Comparison of ENCODE assay signal across 27 cellular contexts in the genomic region with DNA sequence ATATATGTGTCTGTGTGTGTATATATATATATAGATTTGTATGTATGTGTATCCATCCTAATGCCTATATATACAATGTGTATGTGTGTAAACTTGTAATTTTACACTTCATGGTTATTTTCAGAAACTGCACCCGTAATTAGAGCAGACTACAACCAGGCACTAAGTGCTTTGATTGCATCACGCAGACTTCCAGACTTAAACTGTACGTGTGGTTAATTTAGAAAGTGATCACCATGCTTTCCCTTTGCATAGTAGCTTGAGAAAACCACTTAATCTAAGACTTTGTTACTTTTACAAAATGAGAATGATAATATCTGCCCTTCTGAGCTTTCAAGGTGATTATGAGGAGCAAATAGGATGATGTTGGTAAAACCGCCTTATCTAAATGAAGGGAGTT.
"Had no signal": no experiment of that assay in that cellular context is flagged by ENCODE, and none has a peak within 500 bp of the region (broad histone marks: within the 10 kb centered on the region; RNA-seq: fewer than 3 reads in every experiment).

No MANE protein-coding gene starts in this region.

- H3K4me1 Mint-ChIP-seq: natural killer cell had no signal

- H3K27ac Mint-ChIP-seq: activated CD4-positive, alpha-beta T cell treated with anti-CD3 and anti-CD28 coated beads, Interleukin-2, amount 10 ng/mL, durations not matched to agents 7 days and 5 days; activated CD8-positive, alpha-beta memory T cell treated with anti-CD3 and anti-CD28 coated beads, Interleukin-2, amount 10 ng/mL, durations not matched to agents 7 days and 5 days; activated CD8-positive, alpha-beta T cell treated with anti-CD3 and anti-CD28 coated beads, Interleukin-2, amount 10 ng/mL, durations not matched to agents 7 days and 5 days; activated naive CD4-positive, alpha-beta T cell treated with anti-CD3 and anti-CD28 coated beads for 36 hours; dendritic cell treated with granulocyte-macrophage colony-stimulating factor and Interleukin-4, amounts not matched to agents 40 ng/mL and 50 ng/mL, for 4 days; natural killer cell; neural progenitor cell; stimulated activated effector memory CD8-positive, alpha-beta T cell treated with anti-CD3 and anti-CD28 coated beads, Interleukin-12 subunit alpha, Interleukin-12 subunit beta, amount 100 ng/mL, for 72 hours; T-helper 1 cell treated with Interleukin-12 subunit alpha and Interleukin-12 subunit beta and Interleukin-4 antibody, amounts not matched to agents 30 μg/mL and 1 μg/mL, for 36 hours had no signal

- H3K9me3 Mint-ChIP-seq: natural killer cell; stimulated activated effector memory CD8-positive, alpha-beta T cell treated with anti-CD3 and anti-CD28 coated beads, Interleukin-12 subunit alpha, Interleukin-12 subunit beta, amount 100 ng/mL, for 72 hours had no signal

- H3K27me3 Mint-ChIP-seq: activated CD4-positive, alpha-beta T cell treated with anti-CD3 and anti-CD28 coated beads, Interleukin-2, amount 10 ng/mL, durations not matched to agents 7 days and 5 days; activated CD8-positive, alpha-beta memory T cell treated with anti-CD3 and anti-CD28 coated beads, Interleukin-2, amount 10 ng/mL, durations not matched to agents 7 days and 5 days; dendritic cell treated with granulocyte-macrophage colony-stimulating factor and Interleukin-4, amounts not matched to agents 40 ng/mL and 50 ng/mL, for 4 days; stimulated activated naive CD8-positive, alpha-beta T cell treated with anti-CD3 and anti-CD28 coated beads, Interleukin-15, Interleukin-2, amounts not matched to agents 100 ng/mL and 50 ng/mL, for 24 hours had no signal

- H3K36me3 Mint-ChIP-seq: natural killer cell; neural progenitor cell; stimulated activated effector memory CD8-positive, alpha-beta T cell treated with anti-CD3 and anti-CD28 coated beads, Interleukin-12 subunit alpha, Interleukin-12 subunit beta, amount 100 ng/mL, for 72 hours had no signal

- H3K4me3 ChIP-seq: esophagus muscularis mucosa, lower lobe of right lung, neural progenitor cell, psoas muscle, sigmoid colon, thoracic aorta had no signal

- H3K4me3 Mint-ChIP-seq: activated CD4-positive, alpha-beta T cell treated with anti-CD3 and anti-CD28 coated beads, Interleukin-2, amount 10 ng/mL, durations not matched to agents 7 days and 5 days; activated CD8-positive, alpha-beta memory T cell treated with anti-CD3 and anti-CD28 coated beads, Interleukin-2, amount 10 ng/mL, durations not matched to agents 7 days and 5 days; activated CD8-positive, alpha-beta T cell treated with anti-CD3 and anti-CD28 coated beads, Interleukin-2, amount 10 ng/mL, durations not matched to agents 7 days and 5 days; activated naive CD4-positive, alpha-beta T cell treated with anti-CD3 and anti-CD28 coated beads for 36 hours; dendritic cell treated with granulocyte-macrophage colony-stimulating factor and Interleukin-4, amounts not matched to agents 40 ng/mL and 50 ng/mL, for 4 days; natural killer cell; neural progenitor cell; stimulated activated naive CD8-positive, alpha-beta T cell treated with anti-CD3 and anti-CD28 coated beads, Interleukin-15, Interleukin-2, amounts not matched to agents 100 ng/mL and 50 ng/mL, for 24 hours; T-helper 1 cell treated with Interleukin-12 subunit alpha and Interleukin-12 subunit beta and Interleukin-4 antibody, amounts not matched to agents 30 μg/mL and 1 μg/mL, for 36 hours had no signal

- DNase-seq: activated CD4-positive, alpha-beta T cell treated with anti-CD3 and anti-CD28 coated beads, Interleukin-2, amount 10 ng/mL, durations not matched to agents 7 days and 5 days; activated CD4-positive, CD25-positive, alpha-beta regulatory T cell treated with anti-CD3 and anti-CD28 coated beads, Interleukin-2, amount 50 U/mL, for 72 hours; activated CD8-positive, alpha-beta memory T cell treated with anti-CD3 and anti-CD28 coated beads, Interleukin-2, amount 10 ng/mL, durations not matched to agents 7 days and 5 days; activated CD8-positive, alpha-beta T cell treated with anti-CD3 and anti-CD28 coated beads, Interleukin-2, amount 10 ng/mL, durations not matched to agents 7 days and 5 days; activated effector memory CD4-positive, alpha-beta T cell treated with anti-CD3 and anti-CD28 coated beads, Interleukin-2, amount 50 U/mL, for 16 hours; activated naive CD4-positive, alpha-beta T cell treated with anti-CD3 and anti-CD28 coated beads for 36 hours; amniotic stem cell; brain microvascular endothelial cell; foreskin melanocyte; kidney glomerular epithelial cell; lower lobe of right lung; mesendoderm; natural killer cell; occipital lobe; psoas muscle; sigmoid colon; small intestine; stimulated activated CD4-positive, alpha-beta T cell treated with anti-CD3 and anti-CD28 coated beads, Interleukin-4, amount 100 ng/mL, for 24 hours; T1000; trophoblast cell had no signal
